In the genomic region with DNA sequence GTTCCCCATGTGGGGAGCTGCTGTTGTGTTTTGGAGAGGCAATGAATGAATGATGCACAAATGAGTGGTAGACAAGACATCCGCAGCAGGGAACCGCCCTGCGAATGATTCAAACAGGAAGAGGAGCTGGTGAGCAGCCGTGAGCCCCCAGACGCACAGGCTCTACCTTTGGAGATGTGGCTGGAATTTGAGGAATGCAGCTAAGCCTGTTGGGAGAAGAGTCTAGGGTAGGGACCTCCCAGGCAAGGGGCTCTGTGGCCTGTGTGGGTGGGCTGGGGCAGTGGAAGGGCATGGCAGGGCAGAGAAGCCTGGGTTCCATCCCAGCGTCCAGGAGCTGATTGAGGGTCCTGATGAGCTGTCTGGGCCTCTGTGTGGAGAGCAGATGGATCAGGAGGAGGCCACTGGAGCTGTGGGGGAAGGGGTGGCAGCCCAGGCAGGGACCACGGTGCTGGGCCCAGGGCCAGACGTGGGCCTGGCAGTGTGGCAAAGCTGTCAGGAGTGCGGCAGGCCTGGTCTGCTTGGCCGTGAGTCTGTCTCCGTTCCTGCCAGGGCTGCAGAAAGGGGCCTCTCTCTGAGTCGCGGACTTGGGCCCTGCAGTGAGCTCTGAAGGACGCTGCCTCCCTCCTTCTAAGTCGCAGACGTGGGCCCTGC, we compare ENCODE assay signal across 12 cellular contexts. TPM values are rescaled to one million over a fixed set of nuclear protein-coding genes. Genes with fewer than 3 reads are reported as not detected.
DNase-seq lines count a peak whose midpoint lies in the region; ATAC-seq and TF ChIP-seq lines count a peak whose summit lies in the region.
"Had no signal": no experiment of that assay in that cellular context is flagged by ENCODE, and none has a peak within 500 bp of the region (broad histone marks: within the 10 kb centered on the region; RNA-seq: fewer than 3 reads in every experiment).

No MANE protein-coding gene starts in this region.

- H3K9me3 Mint-ChIP-seq in activated CD4-positive, alpha-beta memory T cell treated with anti-CD3 and anti-CD28 coated beads, Interleukin-2, amount 10 ng/mL, durations not matched to agents 7 days and 5 days, result no peaks in the 10 kb centered on the region
- H3K9me3 Mint-ChIP-seq: activated CD4-positive, alpha-beta memory T cell treated with anti-CD3 and anti-CD28 coated beads for 36 hours; HFFc6 had no signal

- ATAC-seq in RWPE2 (ENCODE audit: low read depth) (peak; percentile 90), GM21367 (IDR thresholded peaks at IDR 0.05; ENCODE audit: unreplicated experiment) (no peak)

- no peak overlapping the region for H3K27ac Mint-ChIP-seq in activated CD4-positive, alpha-beta memory T cell treated with anti-CD3 and anti-CD28 coated beads, Interleukin-2, amount 10 ng/mL, durations not matched to agents 7 days and 5 days
- H3K27ac Mint-ChIP-seq: activated CD4-positive, alpha-beta memory T cell treated with anti-CD3 and anti-CD28 coated beads for 36 hours; activated naive CD8-positive, alpha-beta T cell; HFFc6 had no signal

- peak overlapping the region in 8 of 11 experiments; percentile 26 to 67 (median 54); a peak in 10 of 22 replicates for H3K9ac ChIP-seq in BLaER1 treated with 17β-estradiol and CSF1 and Interleukin-3, amounts not matched to agents 10 nM and 100 nM
- no peak overlapping the region for H3K9ac ChIP-seq in muscle layer of colon (ENCODE audit: low read length)

- H3K36me3 Mint-ChIP-seq in activated CD4-positive, alpha-beta memory T cell treated with anti-CD3 and anti-CD28 coated beads, Interleukin-2, amount 10 ng/mL, durations not matched to agents 7 days and 5 days (ENCODE audit: low read depth), result no peaks in the 10 kb centered on the region

- peaks cover 6 to 49% (median 33%) of the 10 kb centered on the region in 11 experiments; a peak in 21 of 22 replicates for H3K36me3 ChIP-seq in BLaER1 treated with 17β-estradiol and CSF1 and Interleukin-3, amounts not matched to agents 10 nM and 100 nM
- H3K36me3 ChIP-seq in RWPE2 (ENCODE audit: low read depth) (peaks cover 43% of the 10 kb centered on the region), muscle layer of colon (ENCODE audit: insufficient read depth, low read length) (peaks cover 19% of the 10 kb centered on the region)

- peak overlapping the region; percentile 3 to 87 (median 74); a peak in 20 of 22 replicates for H3K4me2 ChIP-seq in BLaER1 treated with 17β-estradiol and CSF1 and Interleukin-3, amounts not matched to agents 10 nM and 100 nM

- no peaks in the 10 kb centered on the region for H3K27me3 ChIP-seq in BLaER1 treated with 17β-estradiol and CSF1 and Interleukin-3, amounts not matched to agents 10 nM and 100 nM
- H3K27me3 ChIP-seq in RWPE2 (ENCODE audit: insufficient read depth, poor library complexity, severe bottlenecking) (no peaks in the 10 kb centered on the region), muscle layer of colon (ENCODE audit: control insufficient read depth in 1 of 2, insufficient read depth in 2 of 2, low read length in 2 of 2) (no peaks in the 10 kb centered on the region)

- no peaks in the 10 kb centered on the region for H3K27me3 Mint-ChIP-seq in activated CD4-positive, alpha-beta memory T cell treated with anti-CD3 and anti-CD28 coated beads, Interleukin-2, amount 10 ng/mL, durations not matched to agents 7 days and 5 days
- H3K27me3 Mint-ChIP-seq: activated CD4-positive, alpha-beta memory T cell treated with anti-CD3 and anti-CD28 coated beads for 36 hours; activated naive CD8-positive, alpha-beta T cell had no signal

- no peaks in the 10 kb centered on the region for H3K4me1 Mint-ChIP-seq in activated CD4-positive, alpha-beta memory T cell treated with anti-CD3 and anti-CD28 coated beads, Interleukin-2, amount 10 ng/mL, durations not matched to agents 7 days and 5 days

- POLR2A ChIA-PET in activated CD4-positive, alpha-beta memory T cell treated with anti-CD3 and anti-CD28 coated beads, Interleukin-2, amount 10 ng/mL, durations not matched to agents 7 days and 5 days (lab: Charles Lee), result no interaction called here

- H3K4me3 ChIP-seq in BLaER1 treated with 17β-estradiol and CSF1 and Interleukin-3, amounts not matched to agents 10 nM and 100 nM, result no peak overlapping the region
- H3K4me3 ChIP-seq in RWPE2 (ENCODE audit: severe bottlenecking) (no peak overlapping the region), fibroblast of mammary gland (ENCODE audit: control insufficient read depth, low read depth, low read length) (no peak overlapping the region), muscle layer of colon (ENCODE audit: low read depth in 1 of 2, low read length in 2 of 2) (no peak overlapping the region)

- TF ChIP-seq CTCF in RWPE2 (IDR thresholded peaks at IDR 0.05; ENCODE audit: poor library complexity, severe bottlenecking), result no peak
- TF ChIP-seq CTCF in fibroblast of mammary gland (conservative IDR thresholded peaks at IDR 0.05; ENCODE audit: control insufficient read depth, insufficient read depth, low read depth, low read length), result no peak

- CTCF ChIA-PET in activated CD4-positive, alpha-beta memory T cell treated with anti-CD3 and anti-CD28 coated beads, Interleukin-2, amount 10 ng/mL, durations not matched to agents 7 days and 5 days (lab: Charles Lee), result no interaction called here

- peak overlapping the region in 8 of 11 experiments; percentile 29 to 78 (median 68); a peak in 16 of 22 replicates for H3K27ac ChIP-seq in BLaER1 treated with 17β-estradiol and CSF1 and Interleukin-3, amounts not matched to agents 10 nM and 100 nM
- H3K27ac ChIP-seq in RWPE2 (ENCODE audit: poor library complexity, severe bottlenecking) (peak overlapping the region; percentile 35), muscle layer of colon (ENCODE audit: low read depth, low read length) (peak overlapping the region; percentile 37)

- peak; percentile 72 for DNase-seq in RWPE2 (ENCODE audit: low spot score)
- DNase-seq in fibroblast of mammary gland (ENCODE audit: low read depth), result peak; percentile 43
- no peak for DNase-seq in activated CD4-positive, alpha-beta memory T cell treated with anti-CD3 and anti-CD28 coated beads, Interleukin-2, amount 10 ng/mL, durations not matched to agents 7 days and 5 days
- DNase-seq in NCI-H345 (lab: John Stamatoyannopoulos, UW), result no peak
- no peak for DNase-seq in GF-D8 (lab: John Stamatoyannopoulos, UW)
- DNase-seq: activated CD4-positive, alpha-beta memory T cell treated with anti-CD3 and anti-CD28 coated beads for 36 hours; HFFc6; stimulated activated CD4-positive, alpha-beta T cell treated with anti-CD3 and anti-CD28 coated beads, Interleukin-4, amount 100 ng/mL, for 24 hours had no signal

- peaks cover 0 to 8% (median 0%) of the 10 kb centered on the region in 11 experiments; a peak in 2 of 22 replicates for H4K20me1 ChIP-seq in BLaER1 treated with 17β-estradiol and CSF1 and Interleukin-3, amounts not matched to agents 10 nM and 100 nM

- no peak overlapping the region for H3K4me3 Mint-ChIP-seq in activated CD4-positive, alpha-beta memory T cell treated with anti-CD3 and anti-CD28 coated beads, Interleukin-2, amount 10 ng/mL, durations not matched to agents 7 days and 5 days
- H3K4me3 Mint-ChIP-seq: activated CD4-positive, alpha-beta memory T cell treated with anti-CD3 and anti-CD28 coated beads for 36 hours; activated naive CD8-positive, alpha-beta T cell; HFFc6 had no signal

- H3K9me3 ChIP-seq in BLaER1 treated with 17β-estradiol and CSF1 and Interleukin-3, amounts not matched to agents 10 nM and 100 nM (replicated peaks in 1 of 11), result peaks cover 0 to 5% (median 0%) of the 10 kb centered on the region in 11 experiments; a peak in 1 of 22 replicates
- H3K9me3 ChIP-seq in RWPE2 (ENCODE audit: severe bottlenecking), result no peaks in the 10 kb centered on the region
- no peaks in the 10 kb centered on the region for H3K9me3 ChIP-seq in muscle layer of colon (ENCODE audit: low read length)

- peaks cover 49 to 100% (median 89%) of the 10 kb centered on the region in 10 experiments for H3K4me1 ChIP-seq in BLaER1 treated with 17β-estradiol and CSF1 and Interleukin-3, amounts not matched to agents 10 nM and 100 nM
- H3K4me1 ChIP-seq in RWPE2 (ENCODE audit: insufficient read depth, poor library complexity, severe bottlenecking) (peaks cover 5% of the 10 kb centered on the region), muscle layer of colon (ENCODE audit: insufficient read depth, low read length) (peaks cover 7% of the 10 kb centered on the region)

RNA-seq across cellular contexts. Expression of gene DCUN1D2, which starts 41.8 kb away (rescaled TPM):
- total RNA-seq in activated CD4-positive, alpha-beta memory T cell treated with anti-CD3 and anti-CD28 coated beads, Interleukin-2, amount 10 ng/mL, durations not matched to agents 7 days and 5 days, result 10 to 100 TPM; 17.0 to 17.7 TPM

RNA-seq across cellular contexts. Expression of gene TFDP1, which starts 52.3 kb away (rescaled TPM):
- total RNA-seq in activated CD4-positive, alpha-beta memory T cell treated with anti-CD3 and anti-CD28 coated beads, Interleukin-2, amount 10 ng/mL, durations not matched to agents 7 days and 5 days, result 100 to 1,000 TPM; 128 to 130 TPM

Comparison
In these comparisons a context has a peak if more than half of its experiments do, and no peak if none do; other contexts are left out.
1. DNase-seq: peak in RWPE2 (single experiment) and fibroblast of mammary gland (single experiment); none in activated CD4-positive, alpha-beta memory T cell treated with anti-CD3 and anti-CD28 coated beads, Interleukin-2, amount 10 ng/mL, durations not matched to agents 7 days and 5 days (single experiment), NCI-H345 (single experiment) and GF-D8 (single experiment).
2. Peak in every context shown above with its lines, with median percentiles within 50 percentile points of each other: H3K27ac ChIP-seq.